In genomic region chr19:39193785-39194184, GRCh38 we compare ENCODE assay signal across 1 cellular context.
TF ChIP-seq lines count a peak whose summit lies in the region.

No MANE protein-coding gene starts in this region.

TF ChIP-seq in SK-N-SH, 30 proteins besides CTCF, POLR2A, EP300 and RAD21 (continued from another document):
- no peak for TF ChIP-seq IRF3 (IDR thresholded peaks at IDR 0.05; ENCODE audit: low read depth, low read length)
